8 cellular contexts compared by ENCODE assay signal in genomic region chr7:87344446-87344845, GRCh38. TPM values are rescaled to one million over a fixed set of nuclear protein-coding genes. Genes with fewer than 3 reads are reported as not detected.
DNase-seq lines count a peak whose midpoint lies in the region; ATAC-seq and TF ChIP-seq lines count a peak whose summit lies in the region.

No MANE protein-coding gene starts in this region.

- peaks cover 4 to 36% (median 12%) of the 10 kb centered on the region in 4 donors for H3K4me1 ChIP-seq in transverse colon

- TF ChIP-seq POLR2A in transverse colon (IDR thresholded peaks at IDR 0.05) = no peak

- intact Hi-C loops in transverse colon (cut with DNase I; ENCODE audit: low total_unique reads) = no loop called here

- no peaks in the 10 kb centered on the region for H3K27me3 Mint-ChIP-seq in activated T-cell treated with anti-CD3 and anti-CD28 coated beads, Interleukin-2, amount 50 U/mL, for 4 hours (ENCODE audit: low read depth)
- H3K27me3 Mint-ChIP-seq in activated naive CD8-positive, alpha-beta T cell = no peaks in the 10 kb centered on the region

- peaks cover 0 to 14% (median 4%) of the 10 kb centered on the region in 4 donors for H3K36me3 ChIP-seq in transverse colon

- H3K9me3 Mint-ChIP-seq in activated T-cell treated with anti-CD3 and anti-CD28 coated beads, Interleukin-2, amount 50 U/mL, for 4 hours = no peaks in the 10 kb centered on the region
- H3K9me3 Mint-ChIP-seq in activated naive CD8-positive, alpha-beta T cell (ENCODE audit: low read depth) = no peaks in the 10 kb centered on the region

- no peaks in the 10 kb centered on the region for H3K9me3 ChIP-seq in transverse colon

- DNase-seq in activated T-cell treated with anti-CD3 and anti-CD28 coated beads, Interleukin-2, amount 50 U/mL, for 4 hours = no peak
- DNase-seq in activated T-cell treated with anti-CD3 and anti-CD28 coated beads for 4 hours = no peak
- DNase-seq in kidney tubule cell (ENCODE audit: low spot score) = peak; percentile 25
- no peak for DNase-seq in transverse colon

- H3K4me3 Mint-ChIP-seq in activated T-cell treated with anti-CD3 and anti-CD28 coated beads, Interleukin-2, amount 50 U/mL, for 4 hours = peak overlapping the region; percentile 97
- peak overlapping the region; percentile 96 for H3K4me3 Mint-ChIP-seq in activated naive CD8-positive, alpha-beta T cell

- no peak for ATAC-seq in activated T-cell treated with anti-CD3 and anti-CD28 coated beads, Interleukin-2, amount 50 U/mL, for 4 hours
- ATAC-seq in GM18498 (IDR thresholded peaks at IDR 0.05; ENCODE audit: unreplicated experiment) (no peak), HG02852 (IDR thresholded peaks at IDR 0.05; ENCODE audit: unreplicated experiment) (no peak), GM21737 (IDR thresholded peaks at IDR 0.05; ENCODE audit: unreplicated experiment) (no peak)

- peaks cover 14% of the 10 kb centered on the region for H3K36me3 Mint-ChIP-seq in activated T-cell treated with anti-CD3 and anti-CD28 coated beads, Interleukin-2, amount 50 U/mL, for 4 hours (ENCODE audit: insufficient read depth)
- peaks cover 15% of the 10 kb centered on the region for H3K36me3 Mint-ChIP-seq in activated naive CD8-positive, alpha-beta T cell

- H3K27me3 ChIP-seq in transverse colon = no peaks in the 10 kb centered on the region

- no peak for TF ChIP-seq CTCF in transverse colon (IDR thresholded peaks at IDR 0.05)

- in situ Hi-C loops in transverse colon (cut with MboI; ENCODE audit: low pct_ligation_motif_present in 1 of 4, low pct_unique_long_range_greater_than_20kb in 1 of 4, low sequenced_read_pairs in 3 of 4) = loop anchor here in 3 of 4 donors (25.0 kb wide), 1 partner anchor 543 kb away; the partner anchor contains the start of genes DBF4 (in 3 of the 3) and SLC25A40 (in 3 of the 3)

- no peak for TF ChIP-seq EP300 in transverse colon (IDR thresholded peaks at IDR 0.05; ENCODE audit: low read depth)

- H3K27ac ChIP-seq in transverse colon = peak overlapping the region; percentile 87 to 94 (median 91)

- H3K4me1 Mint-ChIP-seq in activated T-cell treated with anti-CD3 and anti-CD28 coated beads, Interleukin-2, amount 50 U/mL, for 4 hours (ENCODE audit: low read depth) = peaks cover 38% of the 10 kb centered on the region
- H3K4me1 Mint-ChIP-seq in activated naive CD8-positive, alpha-beta T cell (ENCODE audit: low read depth) = peaks cover 45% of the 10 kb centered on the region

- 2 to 7% methylated on average over 2 of the region's 2 CpGs for WGBS in transverse colon (ENCODE audit: low coverage in 1 of 2), 2 donors

- H3K4me3 ChIP-seq in transverse colon = peak overlapping the region in 3 of 4 donors; percentile 54 to 64 (median 59)

- H3K27ac Mint-ChIP-seq in activated naive CD8-positive, alpha-beta T cell = peak overlapping the region; percentile 95

RNA-seq across cellular contexts. Expression of gene CROT, which starts 1.0 kb away (rescaled TPM):
- 1 to 10 TPM; 4.9 to 6.8 (median 5.4) TPM for total RNA-seq in activated T-cell treated with anti-CD3 and anti-CD28 coated beads, Interleukin-2, amount 50 U/mL, for 4 hours
- total RNA-seq in transverse colon = 10 to 100 TPM; 11.9 to 49.9 (median 27.6) TPM
